ENCODE assay signal across 8 cellular contexts in the genomic region with DNA sequence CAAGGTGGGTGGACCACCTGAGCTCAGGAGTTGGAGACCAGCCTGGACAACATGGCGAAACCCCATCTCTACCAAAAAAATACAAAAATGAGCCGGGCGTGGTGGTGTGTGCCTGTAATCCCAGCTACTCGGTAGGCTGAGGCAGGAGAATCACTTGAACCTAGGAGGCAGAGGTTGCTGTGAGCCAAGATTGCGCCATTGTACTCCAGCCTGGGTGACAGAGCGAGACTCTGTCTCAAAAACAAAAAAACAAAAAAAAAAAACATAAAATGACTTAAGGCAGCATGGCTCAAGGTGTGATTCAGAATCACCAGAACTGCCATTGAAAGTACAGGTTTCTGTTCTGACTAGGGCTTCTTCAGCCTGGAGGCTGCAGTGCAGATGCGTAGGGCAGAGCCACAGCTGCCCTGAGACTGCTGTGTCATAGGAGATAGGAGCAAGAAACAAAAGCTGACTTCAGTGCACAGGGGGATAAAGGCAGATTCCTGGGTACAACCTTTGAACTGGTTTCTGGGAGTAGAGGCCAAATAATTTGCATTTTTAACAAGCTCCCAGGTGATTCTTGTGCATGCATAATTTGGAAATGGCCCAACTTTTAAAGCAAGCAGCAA. TPM values are rescaled to one million over a fixed set of nuclear protein-coding genes. Genes with fewer than 3 reads are reported as not detected.
DNase-seq lines count a peak whose midpoint lies in the region; ATAC-seq, FAIRE-seq and TF ChIP-seq lines count a peak whose summit lies in the region.
"Not testable (repeated sequence)": the region's sequence is repeated elsewhere in the genome, so short reads cannot be mapped to it uniquely, and the experiment has no call there.

No MANE protein-coding gene starts in this region.

- not testable (repeated sequence) for H3K4me3 Mint-ChIP-seq in activated T-cell treated with anti-CD3 and anti-CD28 coated beads, Interleukin-2, amount 50 U/mL, for 4 hours

- not testable (repeated sequence) for H3K9me3 ChIP-seq in kidney (ENCODE audit: control insufficient read depth in 1 of 2, low read length in 2 of 2)

- H3K4me3 ChIP-seq in GM12864 (ENCODE audit: low read depth, low read length); kidney (ENCODE audit: low read length in 2 of 2): not testable (repeated sequence)

- H3K9ac ChIP-seq in kidney (ENCODE audit: low read length in 2 of 2): not testable (repeated sequence)

- DNase-seq in GM12864 (ENCODE audit: low read depth): peak; percentile 43
- DNase-seq in NCI-H526 treated with DMSO at 0.1 percent for 48 hours (lab: John Stamatoyannopoulos, UW): peak; percentile 27
- DNase-seq in activated T-cell treated with anti-CD3 and anti-CD28 coated beads, Interleukin-2, amount 50 U/mL, for 4 hours: not testable (repeated sequence)
- peak; percentile 25 for DNase-seq in kidney

- intact Hi-C loops in kidney (cut with DNase I): not testable (repeated sequence)

- ATAC-seq in GM19025 (IDR thresholded peaks at IDR 0.05; ENCODE audit: low read depth, unreplicated experiment) (peak; percentile 63), GM21423 (IDR thresholded peaks at IDR 0.05; ENCODE audit: unreplicated experiment) (peak; percentile 45), HG02759 (IDR thresholded peaks at IDR 0.05; ENCODE audit: unreplicated experiment) (peak; percentile 67), HG03139 (IDR thresholded peaks at IDR 0.05; ENCODE audit: unreplicated experiment) (peak; percentile 51)
- peak; percentile 87 to 95 for ATAC-seq in activated T-cell treated with anti-CD3 and anti-CD28 coated beads, Interleukin-2, amount 50 U/mL, for 4 hours

- H3K36me3 ChIP-seq in kidney (ENCODE audit: control insufficient read depth in 1 of 2, insufficient read depth in 2 of 2, low read length in 2 of 2): peaks cover 22 to 27% of the 10 kb centered on the region in 2 donors

- not testable (repeated sequence) for H3K4me1 Mint-ChIP-seq in activated T-cell treated with anti-CD3 and anti-CD28 coated beads, Interleukin-2, amount 50 U/mL, for 4 hours (ENCODE audit: low read depth)

- H3K27ac ChIP-seq in kidney (ENCODE audit: low read depth in 2 of 2, low read length in 2 of 2): not testable (repeated sequence)

- peaks cover 19% of the 10 kb centered on the region for H3K36me3 Mint-ChIP-seq in activated T-cell treated with anti-CD3 and anti-CD28 coated beads, Interleukin-2, amount 50 U/mL, for 4 hours (ENCODE audit: insufficient read depth)

- not testable (repeated sequence) for H3K4me1 ChIP-seq in kidney (ENCODE audit: control insufficient read depth in 1 of 2, insufficient read depth in 1 of 2, low read depth in 1 of 2, low read length in 2 of 2)

- TF ChIP-seq CTCF in GM12864 (IDR thresholded peaks at IDR 0.05; ENCODE audit: low read depth, low read length, missing control alignments); kidney (IDR thresholded peaks at IDR 0.05; ENCODE audit: borderline replicate concordance, extremely low read depth, insufficient read depth): not testable (repeated sequence)

- not testable (repeated sequence) for H3K27me3 Mint-ChIP-seq in activated T-cell treated with anti-CD3 and anti-CD28 coated beads, Interleukin-2, amount 50 U/mL, for 4 hours (ENCODE audit: low read depth)

- H3K9me3 Mint-ChIP-seq in activated T-cell treated with anti-CD3 and anti-CD28 coated beads, Interleukin-2, amount 50 U/mL, for 4 hours: not testable (repeated sequence)

- not testable (repeated sequence) for FAIRE-seq in kidney (lab: Jason Lieb, UNC)

RNA-seq across cellular contexts. Expression of gene HDDC3, which starts 9.5 kb away (rescaled TPM):
- total RNA-seq in activated T-cell treated with anti-CD3 and anti-CD28 coated beads, Interleukin-2, amount 50 U/mL, for 4 hours: 10 to 100 TPM; 39.9 to 43.6 (median 40.0) TPM
- total RNA-seq in kidney: 15.5 TPM
- polyA plus RNA-seq in kidney (ENCODE audit: insufficient read depth, low read depth, low replicate concordance): 47.3 TPM

RNA-seq across cellular contexts. Expression of gene UNC45A, which starts 12.3 kb away (rescaled TPM):
- total RNA-seq in activated T-cell treated with anti-CD3 and anti-CD28 coated beads, Interleukin-2, amount 50 U/mL, for 4 hours: 10 to 100 TPM; 63.4 to 70.5 (median 68.0) TPM
- 62.8 TPM for total RNA-seq in kidney
- polyA plus RNA-seq in kidney (ENCODE audit: insufficient read depth, low read depth, low replicate concordance): 48.9 TPM

RNA-seq across cellular contexts. Expression of gene MAN2A2, which starts 19.7 kb away (rescaled TPM):
- total RNA-seq in activated T-cell treated with anti-CD3 and anti-CD28 coated beads, Interleukin-2, amount 50 U/mL, for 4 hours: 100 to 1,000 TPM in 2 of 3 donors, 10 to 100 TPM in 1; 93.2 to 124 (median 122) TPM
- total RNA-seq in kidney: 56.3 TPM
- polyA plus RNA-seq in kidney (ENCODE audit: insufficient read depth, low read depth, low replicate concordance): 11.4 TPM

RNA-seq across cellular contexts. Expression of gene RCCD1, which starts 31.9 kb away (rescaled TPM):
- total RNA-seq in activated T-cell treated with anti-CD3 and anti-CD28 coated beads, Interleukin-2, amount 50 U/mL, for 4 hours: 10 to 100 TPM; 11.1 to 18.4 (median 13.1) TPM
- 11.6 TPM for total RNA-seq in kidney
- 11.6 TPM for polyA plus RNA-seq in kidney (ENCODE audit: insufficient read depth, low read depth, low replicate concordance)

RNA-seq across cellular contexts. Expression of gene FES, which starts 38.5 kb away (rescaled TPM):
- total RNA-seq in activated T-cell treated with anti-CD3 and anti-CD28 coated beads, Interleukin-2, amount 50 U/mL, for 4 hours: 1 to 10 TPM; 3.6 to 8.1 (median 5.8) TPM
- total RNA-seq in kidney: 33.5 TPM
- 9.3 TPM for polyA plus RNA-seq in kidney (ENCODE audit: insufficient read depth, low read depth, low replicate concordance)
